ENCODE assay signal across 18 cellular contexts in genomic region chr2:124025896-124026295, GRCh38. TPM values are rescaled to one million over a fixed set of nuclear protein-coding genes. Genes with fewer than 3 reads are reported as not detected.
DNase-seq lines count a peak whose midpoint lies in the region; ATAC-seq and TF ChIP-seq lines count a peak whose summit lies in the region.
"Had no signal": no experiment of that assay in that cellular context is flagged by ENCODE, and none has a peak within 500 bp of the region (broad histone marks: within the 10 kb centered on the region; RNA-seq: fewer than 3 reads in every experiment).

No MANE protein-coding gene starts in this region.

- peaks cover 19 to 20% of the 10 kb centered on the region in 2 experiments for H3K4me1 Mint-ChIP-seq in H9
- H3K4me1 Mint-ChIP-seq in nephron progenitor cell: peaks cover 17% of the 10 kb centered on the region

- no peak overlapping the region for H2BK15ac ChIP-seq in H9 (ENCODE audit: low read depth, low read length)

- TF ChIP-seq POLR2A in right lobe of liver (IDR thresholded peaks at IDR 0.05): no peak

- H2BK120ac ChIP-seq in H9 (ENCODE audit: low read depth, low read length, poor library complexity, severe bottlenecking): no peak overlapping the region

- ATAC-seq in right lobe of liver (no peak), GM21367 (IDR thresholded peaks at IDR 0.05; ENCODE audit: unreplicated experiment) (no peak), GM18498 (IDR thresholded peaks at IDR 0.05; ENCODE audit: unreplicated experiment) (no peak)
- ATAC-seq: activated CD4-positive, alpha-beta T cell treated with anti-CD3 and anti-CD28 coated beads for 36 hours had no signal

- H3K9ac ChIP-seq in H9 (ENCODE audit: extremely low read depth, insufficient read length, low read length): no peak overlapping the region

- peak overlapping the region; percentile 38 for H3K4me3 ChIP-seq in ectodermal cell (ENCODE audit: insufficient read depth, low read depth, low read length)
- H3K4me3 ChIP-seq in right lobe of liver: no peak overlapping the region
- H3K4me3 ChIP-seq: right atrium auricular region, SJCRH30 had no signal

- no peak overlapping the region for H3K4ac ChIP-seq in H9 (ENCODE audit: low read depth, low read length)

- DNase-seq in Ammon's horn (ENCODE audit: low spot score) (peak; percentile 45), H9 (no peak), nephron progenitor cell (no peak), right lobe of liver (no peak), KG1 (lab: John Stamatoyannopoulos, UW) (no peak)
- DNase-seq: activated CD4-positive, alpha-beta T cell treated with anti-CD3 and anti-CD28 coated beads for 36 hours; activated gamma-delta T cell; immature natural killer cell; MM.1S; SJCRH30; T-helper 9 cell had no signal

- no peak overlapping the region for H3K18ac ChIP-seq in H9 (ENCODE audit: insufficient read length, low read depth, low read length)

- H4K5ac ChIP-seq in H9 (ENCODE audit: insufficient read length, low read depth, low read length): no peak overlapping the region

- H3K36me3 Mint-ChIP-seq in H9 (ENCODE audit: insufficient read depth in 1 of 3, low read depth in 3 of 3): no peaks in the 10 kb centered on the region
- no peaks in the 10 kb centered on the region for H3K36me3 Mint-ChIP-seq in nephron progenitor cell (ENCODE audit: low read depth)
- H3K36me3 Mint-ChIP-seq: immature natural killer cell had no signal

- peaks cover 14% of the 10 kb centered on the region for H3K23me2 ChIP-seq in H9 (ENCODE audit: insufficient read length, low read depth, low read length, poor library complexity, severe bottlenecking)

- H3K27ac Mint-ChIP-seq in H9: no peak overlapping the region
- H3K27ac Mint-ChIP-seq in nephron progenitor cell: no peak overlapping the region
- H3K27ac Mint-ChIP-seq: activated CD4-positive, alpha-beta T cell treated with anti-CD3 and anti-CD28 coated beads for 36 hours; immature natural killer cell had no signal

- H3T11ph ChIP-seq in H9 (ENCODE audit: low read length): no peak overlapping the region

- intact Hi-C loops in right lobe of liver (cut with DNase I): no loop called here

- peak overlapping the region; percentile 99 for H3K4me2 ChIP-seq in H9 (ENCODE audit: insufficient read depth, insufficient read length, low read length)

- H3K14ac ChIP-seq in H9 (ENCODE audit: insufficient read depth, low read length): no peak overlapping the region

- no peak overlapping the region for H2BK20ac ChIP-seq in H9 (ENCODE audit: low read depth, low read length, poor library complexity, severe bottlenecking)

- H3K79me1 ChIP-seq in H9 (ENCODE audit: insufficient read depth, low read depth, low read length, poor library complexity, severe bottlenecking): no peaks in the 10 kb centered on the region

- TF ChIP-seq CTCF in H9 (conservative IDR thresholded peaks at IDR 0.05): no peak
- TF ChIP-seq CTCF in nephron progenitor cell (IDR thresholded peaks at IDR 0.05): no peak
- TF ChIP-seq CTCF in right lobe of liver (IDR thresholded peaks at IDR 0.05): no peak

- H3K9me3 Mint-ChIP-seq in H9 (no peaks in the 10 kb centered on the region), nephron progenitor cell (no peaks in the 10 kb centered on the region)

- H3K36me3 ChIP-seq in ectodermal cell (ENCODE audit: control insufficient read depth, insufficient read depth, low read length): no peaks in the 10 kb centered on the region
- no peaks in the 10 kb centered on the region for H3K36me3 ChIP-seq in right lobe of liver
- H3K36me3 ChIP-seq: right atrium auricular region, SJCRH30 had no signal

- peak overlapping the region; percentile 80 to 85 for H3K4me3 Mint-ChIP-seq in H9
- peak overlapping the region; percentile 78 for H3K4me3 Mint-ChIP-seq in nephron progenitor cell
- H3K4me3 Mint-ChIP-seq: activated CD4-positive, alpha-beta T cell treated with anti-CD3 and anti-CD28 coated beads for 36 hours had no signal

- no peak overlapping the region for H2BK12ac ChIP-seq in H9 (ENCODE audit: insufficient read length, low read depth, low read length)

- H3K9me3 ChIP-seq in H9 (ENCODE audit: control insufficient read depth, low read depth, low read length) (no peaks in the 10 kb centered on the region), ectodermal cell (ENCODE audit: control insufficient read depth, low read length) (no peaks in the 10 kb centered on the region), right lobe of liver (no peaks in the 10 kb centered on the region)
- H3K9me3 ChIP-seq: right atrium auricular region, SJCRH30 had no signal

- H2AFZ ChIP-seq in H9 (ENCODE audit: low read length): no peak overlapping the region

- peaks cover 13% of the 10 kb centered on the region; the same call in 1 of the 2 replicates for H3K27me3 ChIP-seq in H9 (ENCODE audit: insufficient read depth, low read length)
- peaks cover 46% of the 10 kb centered on the region for H3K27me3 ChIP-seq in ectodermal cell (ENCODE audit: control insufficient read depth, insufficient read depth, low read length, poor library complexity, severe bottlenecking)
- H3K27me3 ChIP-seq in right lobe of liver: peaks cover 0 to 20% of the 10 kb centered on the region in 2 donors
- H3K27me3 ChIP-seq: SJCRH30 had no signal

- H3K4me1 ChIP-seq in H9 (ENCODE audit: insufficient read depth, low read length) (no peaks in the 10 kb centered on the region), ectodermal cell (ENCODE audit: control insufficient read depth, insufficient read depth, low read length) (no peaks in the 10 kb centered on the region), right lobe of liver (peaks cover 0 to 3% (median 0%) of the 10 kb centered on the region in 4 donors)
- H3K4me1 ChIP-seq: SJCRH30 had no signal

- H2BK5ac ChIP-seq in H9 (ENCODE audit: insufficient read length, low read length): no peak overlapping the region

- H2AK5ac ChIP-seq in H9 (ENCODE audit: insufficient read length, low read length): no peak overlapping the region

- no peak overlapping the region for H3K56ac ChIP-seq in H9 (ENCODE audit: insufficient read length, low read depth, low read length)

- H3K23ac ChIP-seq in H9 (ENCODE audit: insufficient read length, low read depth, low read length): no peak overlapping the region

- H3K79me2 ChIP-seq in H9 (ENCODE audit: insufficient read depth, low read length): no peaks in the 10 kb centered on the region

- H4K20me1 ChIP-seq in H9 (ENCODE audit: control insufficient read depth, insufficient read depth, insufficient read length): no peaks in the 10 kb centered on the region

- H4K8ac ChIP-seq in H9 (replicated peaks; ENCODE audit: insufficient read length, low read depth, low read length): no peak overlapping the region

- H3K27ac ChIP-seq in H9 (ENCODE audit: insufficient read length, low read depth, low read length) (no peak overlapping the region), ectodermal cell (ENCODE audit: insufficient read depth, low read depth, low read length, poor library complexity, severe bottlenecking) (no peak overlapping the region), right lobe of liver (no peak overlapping the region)
- H3K27ac ChIP-seq: right atrium auricular region, SJCRH30 had no signal

- no CpG with 5 or more reads among the region's 13 CpGs for WGBS in H9 (ENCODE audit: extremely low coverage, insufficient read length, low lambda C conversion rate)
- 44 to 46% methylated on average over 13 of the region's 13 CpGs for WGBS in ectodermal cell, 2 experiments
- 37% methylated on average over 11 of the region's 13 CpGs for WGBS in right lobe of liver (ENCODE audit: insufficient coverage, low coverage, low lambda C conversion rate, missing lambda C conversion rate)

- no peak overlapping the region for H4K91ac ChIP-seq in H9 (ENCODE audit: insufficient read length, low read depth, low read length)

- peaks cover 58% of the 10 kb centered on the region for H3K27me3 Mint-ChIP-seq in H9 (ENCODE audit: low read depth)
- peaks cover 67% of the 10 kb centered on the region for H3K27me3 Mint-ChIP-seq in nephron progenitor cell (ENCODE audit: low read depth, poor library complexity)

RNA-seq across cellular contexts. Expression of gene CNTNAP5, which starts 0.8 kb away (rescaled TPM):
- total RNA-seq in H9 (2021): 0.39 and 0.48 TPM in 2 replicates
- polyA plus RNA-seq in ectodermal cell (2013, experiment 1 of 4): 0.24 TPM
- polyA plus RNA-seq in ectodermal cell (2013, experiment 2 of 4): 0.23 TPM
- 0.21 TPM for polyA plus RNA-seq in ectodermal cell (2013, experiment 3 of 4)
- polyA plus RNA-seq in ectodermal cell (2013, experiment 4 of 4): 0.24 TPM
- total RNA-seq in right lobe of liver: not detected
- total RNA-seq: activated CD4-positive, alpha-beta T cell treated with anti-CD3 and anti-CD28 coated beads for 36 hours; fibroblast of villous mesenchyme; lung microvascular endothelial cell; OCI-LY7; right atrium auricular region; SJCRH30 had no signal
- polyA plus RNA-seq: immature natural killer cell had no signal
